Comparison of ENCODE assay signal across 29 cellular contexts in the genomic region with DNA sequence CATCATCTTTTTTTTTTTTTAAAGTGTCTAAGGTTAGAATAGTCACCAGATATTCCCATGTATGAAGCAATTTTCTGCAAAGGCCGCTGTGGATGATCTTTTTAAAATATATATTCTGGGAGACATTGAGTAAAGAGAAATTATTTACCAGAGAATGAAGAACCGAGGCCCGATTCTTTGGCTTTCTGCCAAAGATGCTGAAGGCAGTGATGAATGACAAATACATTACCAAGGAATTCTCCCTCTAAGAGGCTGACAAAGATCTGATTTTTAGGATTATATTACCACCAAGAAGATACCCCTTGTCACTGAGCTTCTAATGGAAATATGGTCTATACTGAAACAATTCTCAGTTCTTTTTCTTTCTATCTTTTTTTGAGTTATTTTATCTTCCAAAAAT.
DNase-seq lines count a peak whose midpoint lies in the region; ATAC-seq, FAIRE-seq and TF ChIP-seq lines count a peak whose summit lies in the region.
"Had no signal": no experiment of that assay in that cellular context is flagged by ENCODE, and none has a peak within 500 bp of the region (broad histone marks: within the 10 kb centered on the region; RNA-seq: fewer than 3 reads in every experiment).

No MANE protein-coding gene starts in this region.

- intact Hi-C loops in MCF 10A (cut with micrococcal nuclease) (no loop called here), breast epithelium (cut with DNase I; ENCODE audit: low total_unique reads) (no loop called here), K562 (cut with micrococcal nuclease) (no loop called here)

- no peak overlapping the region for H3K9ac ChIP-seq in K562 (ENCODE audit: insufficient read depth in 1 of 2, low read depth in 2 of 2, low read length in 2 of 2)
- H3K9ac ChIP-seq: BLaER1 had no signal

- H3K9me3 ChIP-seq in breast epithelium: no peaks in the 10 kb centered on the region
- H3K9me3 ChIP-seq in K562 (replicated peaks; ENCODE audit: control insufficient read depth, insufficient read depth, low read depth, low read length): 0 out of 2 replicates have a peak, but pooled peaks cover 1% of the 10 kb centered on the region
- H3K9me3 ChIP-seq in CD8-positive, alpha-beta memory T cell (ENCODE audit: low read length): no peaks in the 10 kb centered on the region
- H3K9me3 ChIP-seq: BLaER1, left ventricle myocardium inferior, neutrophil, upper lobe of left lung had no signal

- TF ChIP-seq CTCF in MCF 10A (IDR thresholded peaks at IDR 0.05; ENCODE audit: unreplicated experiment) (no peak), breast epithelium (IDR thresholded peaks at IDR 0.05) (no peak), K562 (IDR thresholded peaks at IDR 0.05 in 2 of 3, conservative IDR thresholded peaks at IDR 0.05 in 1 of 3; ENCODE audit: insufficient read depth in 2 of 3, low read depth in 1 of 3, low read length in 3 of 3) (no peak)

- no TSS peak for BruUV-seq in MCF 10A (replicated peaks; lab: Mats Ljungman, UMichigan)
- BruUV-seq in K562 (replicated peaks; lab: Mats Ljungman, UMichigan): no TSS peak

- H3K4me3 ChIP-seq in breast epithelium: no peak overlapping the region
- no peak overlapping the region for H3K4me3 ChIP-seq in K562
- H3K4me3 ChIP-seq in CD8-positive, alpha-beta memory T cell (ENCODE audit: low read length): no peak overlapping the region
- H3K4me3 ChIP-seq: BLaER1, GM12878, left ventricle myocardium inferior, upper lobe of left lung had no signal

- no peaks in the 10 kb centered on the region for H4K20me1 ChIP-seq in K562 (replicated peaks; ENCODE audit: control insufficient read depth, insufficient read depth, low read length)
- H4K20me1 ChIP-seq: BLaER1 had no signal

- TF ChIP-seq POLR2A in breast epithelium (IDR thresholded peaks at IDR 0.05): no peak
- no peak for TF ChIP-seq POLR2A in K562 (conservative IDR thresholded peaks at IDR 0.05)

- H3K4me2 ChIP-seq in K562 (ENCODE audit: insufficient read depth, low read length): no peak overlapping the region
- H3K4me2 ChIP-seq: BLaER1 had no signal

- POLR2A ChIA-PET in MCF 10A (lab: Yijun Ruan, JAX) (interaction anchor here (0.6 kb wide), 2 partner anchors 14 to 26 kb away, joined by 3 to 4 read pairs; no protein-coding TSS in a partner anchor), K562 (lab: Yijun Ruan, JAX) (no interaction called here)
- POLR2A ChIA-PET in CD8-positive, alpha-beta memory T cell (lab: Charles Lee): no interaction called here

- H3K79me2 ChIP-seq in K562 (ENCODE audit: control insufficient read depth, insufficient read depth, low read length): no peaks in the 10 kb centered on the region

- no peaks in the 10 kb centered on the region for H3K9me3 Mint-ChIP-seq in MCF 10A (ENCODE audit: unreplicated experiment)
- peaks cover 4 to 15% (median 7%) of the 10 kb centered on the region in 5 donors for H3K9me3 Mint-ChIP-seq in CD8-positive, alpha-beta memory T cell
- H3K9me3 Mint-ChIP-seq: activated naive CD8-positive, alpha-beta T cell treated with anti-CD3 and anti-CD28 coated beads, Interleukin-2, amount 50 U/mL, for 24 hours; IgD-negative memory B cell; stimulated activated memory B cell treated with anti-CD40 and anti-IgM and Interleukin-4, amounts not matched to agents 10 μg/mL and 1 μg/mL and 100 μg/mL, for 72 hours had no signal

- no peak overlapping the region for H3K4me3 Mint-ChIP-seq in MCF 10A (ENCODE audit: unreplicated experiment)
- H3K4me3 Mint-ChIP-seq in CD8-positive, alpha-beta memory T cell: no peak overlapping the region
- H3K4me3 Mint-ChIP-seq: activated naive CD8-positive, alpha-beta T cell treated with anti-CD3 and anti-CD28 coated beads, Interleukin-2, amount 50 U/mL, for 24 hours; activated T-cell treated with anti-CD3 and anti-CD28 coated beads, Interleukin-2, amount 50 U/mL, for 24 hours; IgD-negative memory B cell; stimulated activated memory B cell treated with anti-CD40 and anti-IgM and Interleukin-4, amounts not matched to agents 10 μg/mL and 1 μg/mL and 100 μg/mL, for 72 hours had no signal

- H2AFZ ChIP-seq in K562 (ENCODE audit: low read depth, low read length): no peak overlapping the region

- H3K27me3 ChIP-seq in breast epithelium (no peaks in the 10 kb centered on the region), K562 (ENCODE audit: control insufficient read depth in 2 of 2, insufficient read depth in 2 of 2, low read length in 2 of 2) (no peaks in the 10 kb centered on the region)
- no peaks in the 10 kb centered on the region for H3K27me3 ChIP-seq in CD8-positive, alpha-beta memory T cell (ENCODE audit: insufficient read depth, low read length, poor library complexity, severe bottlenecking)
- H3K27me3 ChIP-seq: BLaER1, neutrophil, upper lobe of left lung had no signal

- no peak overlapping the region for H3K27ac Mint-ChIP-seq in MCF 10A (ENCODE audit: low read depth, unreplicated experiment)
- H3K27ac Mint-ChIP-seq in CD8-positive, alpha-beta memory T cell: no peak overlapping the region
- H3K27ac Mint-ChIP-seq: activated naive CD8-positive, alpha-beta T cell treated with anti-CD3 and anti-CD28 coated beads, Interleukin-2, amount 50 U/mL, for 24 hours; activated T-cell treated with anti-CD3 and anti-CD28 coated beads, Interleukin-2, amount 50 U/mL, for 24 hours; IgD-negative memory B cell; stimulated activated memory B cell treated with anti-CD40 and anti-IgM and Interleukin-4, amounts not matched to agents 10 μg/mL and 1 μg/mL and 100 μg/mL, for 72 hours had no signal

- ATAC-seq in K562: no peak
- no peak for ATAC-seq in stimulated activated naive CD8-positive, alpha-beta T cell treated with anti-CD3 and anti-CD28 coated beads, Interleukin-15, Interleukin-2, amounts not matched to agents 100 U/mL and 50 U/mL, for 24 hours
- ATAC-seq: activated naive CD8-positive, alpha-beta T cell treated with anti-CD3 and anti-CD28 coated beads, Interleukin-2, amount 50 U/mL, for 24 hours; GM12878; sciatic nerve; stimulated activated memory B cell treated with anti-CD40 and anti-IgM and Interleukin-4, amounts not matched to agents 10 μg/mL and 1 μg/mL and 100 μg/mL, for 72 hours had no signal

- no peaks in the 10 kb centered on the region for H3K36me3 ChIP-seq in breast epithelium
- H3K36me3 ChIP-seq in K562 (ENCODE audit: control insufficient read depth, insufficient read depth, low read length): no peaks in the 10 kb centered on the region
- no peaks in the 10 kb centered on the region for H3K36me3 ChIP-seq in CD8-positive, alpha-beta memory T cell (ENCODE audit: insufficient read depth, low read length)
- H3K36me3 ChIP-seq: BLaER1, left ventricle myocardium inferior, neutrophil, upper lobe of left lung had no signal

- TF ChIP-seq RAD21 in K562 (CRISPR knock-in tag; conservative IDR thresholded peaks at IDR 0.05 in 1 of 2, IDR thresholded peaks at IDR 0.05 in 1 of 2): no peak

- H3K27me3 Mint-ChIP-seq in MCF 10A (ENCODE audit: insufficient read depth, unreplicated experiment): no peaks in the 10 kb centered on the region
- H3K27me3 Mint-ChIP-seq in CD8-positive, alpha-beta memory T cell: no peaks in the 10 kb centered on the region
- H3K27me3 Mint-ChIP-seq: activated naive CD8-positive, alpha-beta T cell treated with anti-CD3 and anti-CD28 coated beads, Interleukin-2, amount 50 U/mL, for 24 hours; activated T-cell treated with anti-CD3 and anti-CD28 coated beads, Interleukin-2, amount 50 U/mL, for 24 hours; IgD-negative memory B cell; stimulated activated memory B cell treated with anti-CD40 and anti-IgM and Interleukin-4, amounts not matched to agents 10 μg/mL and 1 μg/mL and 100 μg/mL, for 72 hours had no signal

- H3K27ac ChIP-seq in breast epithelium (no peak overlapping the region), K562 (ENCODE audit: extremely low read depth, low read depth, low read length) (no peak overlapping the region)
- H3K27ac ChIP-seq in CD8-positive, alpha-beta memory T cell (ENCODE audit: low read depth, low read length): no peak overlapping the region
- H3K27ac ChIP-seq: BLaER1, left ventricle myocardium inferior, neutrophil, upper lobe of left lung, VCaP had no signal

- DNase-seq in MCF 10A (ENCODE audit: unreplicated experiment): peak; percentile 24
- no peak for DNase-seq in breast epithelium (ENCODE audit: low spot score in 2 of 2)
- DNase-seq in NCI-H2227 (lab: John Stamatoyannopoulos, UW; ENCODE audit: unreplicated experiment): peak; percentile 78
- no peak for DNase-seq in K562 (ENCODE audit: extremely low read depth in 1 of 4, low spot score in 3 of 4)
- DNase-seq in NCI-H2029 treated with DMSO at 0.1 percent for 48 hours (lab: John Stamatoyannopoulos, UW): no peak
- no peak for DNase-seq in CD8-positive, alpha-beta memory T cell
- no peak for DNase-seq in stimulated activated CD4-positive, alpha-beta T cell treated with anti-CD3 and anti-CD28 coated beads, Interleukin-4, amount 100 ng/mL, for 1 hour
- DNase-seq in stimulated activated naive CD8-positive, alpha-beta T cell treated with anti-CD3 and anti-CD28 coated beads, Interleukin-15, Interleukin-2, amounts not matched to agents 100 U/mL and 50 U/mL, for 24 hours: no peak
- DNase-seq: activated CD4-positive, alpha-beta T cell treated with anti-CD3 and anti-CD28 coated beads for 48 hours; activated naive CD8-positive, alpha-beta T cell treated with anti-CD3 and anti-CD28 coated beads, Interleukin-2, amount 50 U/mL, for 24 hours; activated T-cell treated with anti-CD3 and anti-CD28 coated beads, Interleukin-2, amount 50 U/mL, for 24 hours; COR-L47; left ventricle myocardium inferior; NCI-H146; NCI-H774; Right ventricle myocardium superior; stimulated activated CD4-positive, alpha-beta T cell treated with anti-CD3 and anti-CD28 coated beads, Interleukin-12 subunit alpha, Interleukin-12 subunit beta, amount 100 ng/mL, for 4 hours; stimulated activated CD4-positive, alpha-beta T cell treated with anti-CD3 and anti-CD28 coated beads, Interleukin-4, amount 100 ng/mL, for 24 hours; SW 1271; T-helper 9 cell; upper lobe of left lung had no signal

- CTCF ChIA-PET in MCF 10A (lab: Yijun Ruan, JAX): interaction anchor here (0.6 kb wide), 1 partner anchor 1659 kb away, joined by 3 read pairs; no protein-coding TSS in a partner anchor
- CTCF ChIA-PET in K562 (lab: Yijun Ruan, JAX; ENCODE audit: low intra/inter-chr PET ratio): no interaction called here
- CTCF ChIA-PET in CD8-positive, alpha-beta memory T cell (lab: Charles Lee): no interaction called here

- H3K4me1 ChIP-seq in breast epithelium: no peaks in the 10 kb centered on the region
- H3K4me1 ChIP-seq in K562 (replicated peaks in 1 of 2; ENCODE audit: control insufficient read depth in 2 of 2, insufficient read depth in 2 of 2, low read length in 2 of 2): no peaks in the 10 kb centered on the region
- H3K4me1 ChIP-seq in CD8-positive, alpha-beta memory T cell (ENCODE audit: insufficient read depth, low read length): no peaks in the 10 kb centered on the region
- H3K4me1 ChIP-seq: left ventricle myocardium inferior, upper lobe of left lung had no signal

- no peak for TF ChIP-seq EP300 in K562 (IDR thresholded peaks at IDR 0.05; ENCODE audit: low read length)

- in situ Hi-C loops in K562 (cut with MboI): no loop called here

- no peaks in the 10 kb centered on the region for H3K36me3 Mint-ChIP-seq in MCF 10A (ENCODE audit: insufficient read depth, unreplicated experiment)
- no peaks in the 10 kb centered on the region for H3K36me3 Mint-ChIP-seq in CD8-positive, alpha-beta memory T cell
- H3K36me3 Mint-ChIP-seq: IgD-negative memory B cell; stimulated activated memory B cell treated with anti-CD40 and anti-IgM and Interleukin-4, amounts not matched to agents 10 μg/mL and 1 μg/mL and 100 μg/mL, for 72 hours had no signal

- 0% methylated on average over 3 of the region's 3 CpGs for WGBS in K562 (ENCODE audit: insufficient coverage, low coverage, missing lambda C conversion rate)

- H3K4me1 Mint-ChIP-seq in MCF 10A (ENCODE audit: insufficient read depth, unreplicated experiment): peaks cover 5% of the 10 kb centered on the region
- H3K4me1 Mint-ChIP-seq in CD8-positive, alpha-beta memory T cell: no peaks in the 10 kb centered on the region
- H3K4me1 Mint-ChIP-seq: activated naive CD8-positive, alpha-beta T cell treated with anti-CD3 and anti-CD28 coated beads, Interleukin-2, amount 50 U/mL, for 24 hours had no signal

- no peaks in the 10 kb centered on the region for H3K9me1 ChIP-seq in K562 (ENCODE audit: control insufficient read depth, insufficient read depth, low read length)

- FAIRE-seq in K562 (lab: Jason Lieb, UNC): no peak
- FAIRE-seq: GM12878, H1 had no signal

Comparison
In these comparisons a context has a peak if more than half of its experiments do, and no peak if none do; other contexts are left out.
1. DNase-seq: peak in MCF 10A (single experiment) and NCI-H2227 (single experiment); none in breast epithelium (0 of 2), K562 (0 of 4), NCI-H2029 treated with DMSO at 0.1 percent for 48 hours (single experiment), CD8-positive, alpha-beta memory T cell (0 of 5), stimulated activated CD4-positive, alpha-beta T cell treated with anti-CD3 and anti-CD28 coated beads, Interleukin-4, amount 100 ng/mL, for 1 hour (single experiment) and stimulated activated naive CD8-positive, alpha-beta T cell treated with anti-CD3 and anti-CD28 coated beads, Interleukin-15, Interleukin-2, amounts not matched to agents 100 U/mL and 50 U/mL, for 24 hours (single experiment).